Comparison of ENCODE assay signal across 39 cellular contexts in the genomic region with DNA sequence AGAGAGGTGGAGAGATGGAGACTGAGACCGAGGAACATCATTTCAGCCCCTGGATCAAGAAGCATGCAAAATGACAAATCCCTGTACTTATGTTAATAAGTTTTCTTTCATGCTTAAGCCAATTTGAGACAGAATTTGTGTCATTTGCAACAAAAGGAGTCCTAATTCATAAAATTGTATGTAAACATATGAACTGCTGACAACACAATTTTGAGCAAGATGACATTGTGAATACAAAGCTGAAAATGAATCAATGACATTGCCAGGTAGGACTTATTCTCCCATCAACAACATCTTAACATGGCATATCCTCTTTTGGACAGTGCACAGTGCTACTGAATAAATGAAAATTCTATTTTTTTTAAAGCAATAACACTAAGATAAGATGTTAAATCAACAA.
"Had no signal": no experiment of that assay in that cellular context is flagged by ENCODE, and none has a peak within 500 bp of the region (broad histone marks: within the 10 kb centered on the region; RNA-seq: fewer than 3 reads in every experiment).

No MANE protein-coding gene starts in this region.

- H3K4me3 Mint-ChIP-seq: activated B cell treated with CpG ODN at 0.5 μM for 24 hours; activated CD4-positive, alpha-beta memory T cell treated with anti-CD3 and anti-CD28 coated beads, Interleukin-2, amount 10 ng/mL, durations not matched to agents 7 days and 5 days; activated CD4-positive, alpha-beta T cell treated with anti-CD3 and anti-CD28 coated beads for 36 hours; activated CD4-positive, alpha-beta T cell treated with anti-CD3 and anti-CD28 coated beads, Interleukin-2, amount 10 ng/mL, durations not matched to agents 7 days and 5 days; activated CD8-positive, alpha-beta memory T cell treated with anti-CD3 and anti-CD28 coated beads, Interleukin-2, amount 10 ng/mL, durations not matched to agents 7 days and 5 days; activated CD8-positive, alpha-beta T cell treated with anti-CD3 and anti-CD28 coated beads, Interleukin-2, amount 10 ng/mL, durations not matched to agents 7 days and 5 days; activated naive CD4-positive, alpha-beta T cell treated with anti-CD3 and anti-CD28 coated beads for 36 hours; activated naive CD8-positive, alpha-beta T cell treated with anti-CD3 and anti-CD28 coated beads for 36 hours; activated T-cell treated with anti-CD3 and anti-CD28 coated beads, Interleukin-2, amount 50 U/mL, for 24 hours; activated T-cell treated with anti-CD3 and anti-CD28 coated beads, Interleukin-2, amount 50 U/mL, for 72 hours; activated T-helper 1 cell treated with anti-CD3 and anti-CD28 coated beads, Interleukin-12 subunit alpha, Interleukin-12 subunit beta, Interleukin-2, Interleukin-4 antibody, amounts not matched to agents 30 ng/mL and 10 ng/mL and 1 ng/mL, durations not matched to agents 14 hours and 24 hours and 36 hours; activated T-helper 17 cell treated with anti-CD3 and anti-CD28 coated beads, Interleukin-2, amount 50 U/mL, for 72 hours; central memory CD8-positive, alpha-beta T cell; T-helper 1 cell treated with Interleukin-12 subunit alpha and Interleukin-12 subunit beta and Interleukin-4 antibody, amounts not matched to agents 30 μg/mL and 1 μg/mL, for 36 hours; T-helper 2 cell treated with Interferon-gamma antibody and Interleukin-4, amounts not matched to agents 5 μg/mL and 100 μg/mL, for 36 hours had no signal

- ATAC-seq: activated CD4-positive, alpha-beta T cell treated with anti-CD3 and anti-CD28 coated beads for 36 hours; activated CD8-positive, alpha-beta memory T cell treated with anti-CD3 and anti-CD28 coated beads, Interleukin-2, amount 10 ng/mL, durations not matched to agents 7 days and 5 days; activated CD8-positive, alpha-beta T cell treated with anti-CD3 and anti-CD28 coated beads, Interleukin-2, amount 10 ng/mL, durations not matched to agents 7 days and 5 days; activated naive CD4-positive, alpha-beta T cell treated with anti-CD3 and anti-CD28 coated beads, Interleukin-2, amount 50 U/mL, for 72 hours; activated T-cell treated with anti-CD3 and anti-CD28 coated beads, Interleukin-2, amount 50 U/mL, for 72 hours; activated T-helper 17 cell treated with anti-CD3 and anti-CD28 coated beads, Interleukin-2, amount 50 U/mL, for 72 hours; body of pancreas had no signal

- H3K27ac ChIP-seq: adrenal gland, body of pancreas, brain microvascular endothelial cell, breast epithelium, VCaP had no signal

- H3K27me3 ChIP-seq: adrenal gland, body of pancreas, brain microvascular endothelial cell, breast epithelium had no signal

- H3K4me3 ChIP-seq: adrenal gland, body of pancreas, breast epithelium had no signal

- DNase-seq: activated B cell treated with CpG ODN at 0.5 μM for 24 hours; activated CD4-positive, alpha-beta memory T cell treated with anti-CD3 and anti-CD28 coated beads, Interleukin-2, amount 10 ng/mL, durations not matched to agents 7 days and 5 days; activated CD4-positive, alpha-beta T cell treated with anti-CD3 and anti-CD28 coated beads for 36 hours; activated CD4-positive, alpha-beta T cell treated with anti-CD3 and anti-CD28 coated beads for 48 hours; activated CD4-positive, alpha-beta T cell treated with anti-CD3 and anti-CD28 coated beads, Interleukin-2, amount 10 ng/mL, durations not matched to agents 7 days and 5 days; activated CD4-positive, alpha-beta T cell treated with anti-CD3 and anti-CD28 coated beads, Interleukin-2, amount 50 U/mL, for 4 hours; activated CD4-positive, CD25-positive, alpha-beta regulatory T cell treated with anti-CD3 and anti-CD28 coated beads, Interleukin-2, amount 50 U/mL, for 72 hours; activated CD8-positive, alpha-beta memory T cell treated with anti-CD3 and anti-CD28 coated beads for 24 hours; activated CD8-positive, alpha-beta memory T cell treated with anti-CD3 and anti-CD28 coated beads, Interleukin-2, amount 10 ng/mL, durations not matched to agents 7 days and 5 days; activated CD8-positive, alpha-beta memory T cell treated with anti-CD3 and anti-CD28 coated beads, Interleukin-2, amount 50 U/mL, for 48 hours; activated CD8-positive, alpha-beta T cell treated with anti-CD3 and anti-CD28 coated beads, Interleukin-2, amount 10 ng/mL, durations not matched to agents 7 days and 5 days; activated effector memory CD4-positive, alpha-beta T cell treated with anti-CD3 and anti-CD28 coated beads, Interleukin-2, amount 50 U/mL, for 16 hours; activated gamma-delta T cell treated with Interleukin-2 at 50 U/mL for 16 hours; activated naive CD4-positive, alpha-beta T cell; activated naive CD4-positive, alpha-beta T cell treated with anti-CD3 and anti-CD28 coated beads for 36 hours; activated naive CD4-positive, alpha-beta T cell treated with anti-CD3 and anti-CD28 coated beads, Interleukin-2, amount 50 U/mL, for 16 hours; activated naive CD8-positive, alpha-beta T cell treated with anti-CD3 and anti-CD28 coated beads for 36 hours; activated T-cell treated with anti-CD3 and anti-CD28 coated beads, Interleukin-2, amount 50 U/mL, for 24 hours; activated T-cell treated with anti-CD3 and anti-CD28 coated beads, Interleukin-2, amount 50 U/mL, for 72 hours; adrenal gland; amniotic stem cell; aorta; body of pancreas; brain microvascular endothelial cell; caudate nucleus; cerebellar nuclear complex; T-helper 1 cell; T-helper 2 cell; T-helper 9 cell had no signal

- H3K36me3 Mint-ChIP-seq: activated CD8-positive, alpha-beta memory T cell treated with anti-CD3 and anti-CD28 coated beads, Interleukin-2, amount 10 ng/mL, durations not matched to agents 7 days and 5 days; activated naive CD4-positive, alpha-beta T cell treated with anti-CD3 and anti-CD28 coated beads, Interleukin-2, amount 50 U/mL, for 72 hours; activated naive CD8-positive, alpha-beta T cell treated with anti-CD3 and anti-CD28 coated beads for 36 hours had no signal

- H3K9me3 ChIP-seq: adrenal gland, body of pancreas had no signal

- H3K27me3 Mint-ChIP-seq: activated B cell treated with CpG ODN at 0.5 μM for 24 hours; activated CD4-positive, alpha-beta memory T cell treated with anti-CD3 and anti-CD28 coated beads, Interleukin-2, amount 10 ng/mL, durations not matched to agents 7 days and 5 days; activated CD4-positive, alpha-beta T cell treated with anti-CD3 and anti-CD28 coated beads, Interleukin-2, amount 10 ng/mL, durations not matched to agents 7 days and 5 days; activated CD8-positive, alpha-beta memory T cell treated with anti-CD3 and anti-CD28 coated beads, Interleukin-2, amount 10 ng/mL, durations not matched to agents 7 days and 5 days; activated T-cell treated with anti-CD3 and anti-CD28 coated beads, Interleukin-2, amount 50 U/mL, for 24 hours had no signal

- H3K9me3 Mint-ChIP-seq: activated CD4-positive, alpha-beta memory T cell treated with anti-CD3 and anti-CD28 coated beads, Interleukin-2, amount 10 ng/mL, durations not matched to agents 7 days and 5 days; activated T-helper 1 cell treated with anti-CD3 and anti-CD28 coated beads, Interleukin-12 subunit alpha, Interleukin-12 subunit beta, Interleukin-2, Interleukin-4 antibody, amounts not matched to agents 30 ng/mL and 10 ng/mL and 1 ng/mL, durations not matched to agents 14 hours and 24 hours and 36 hours; central memory CD8-positive, alpha-beta T cell had no signal

- H3K36me3 ChIP-seq: adrenal gland, brain microvascular endothelial cell, breast epithelium had no signal

- H3K27ac Mint-ChIP-seq: activated B cell treated with CpG ODN at 0.5 μM for 24 hours; activated CD4-positive, alpha-beta memory T cell treated with anti-CD3 and anti-CD28 coated beads, Interleukin-2, amount 10 ng/mL, durations not matched to agents 7 days and 5 days; activated CD4-positive, alpha-beta T cell treated with anti-CD3 and anti-CD28 coated beads for 36 hours; activated CD4-positive, alpha-beta T cell treated with anti-CD3 and anti-CD28 coated beads, Interleukin-2, amount 10 ng/mL, durations not matched to agents 7 days and 5 days; activated CD8-positive, alpha-beta memory T cell treated with anti-CD3 and anti-CD28 coated beads, Interleukin-2, amount 10 ng/mL, durations not matched to agents 7 days and 5 days; activated CD8-positive, alpha-beta T cell treated with anti-CD3 and anti-CD28 coated beads, Interleukin-2, amount 10 ng/mL, durations not matched to agents 7 days and 5 days; activated naive CD4-positive, alpha-beta T cell treated with anti-CD3 and anti-CD28 coated beads for 36 hours; activated naive CD4-positive, alpha-beta T cell treated with anti-CD3 and anti-CD28 coated beads, Interleukin-2, amount 50 U/mL, for 72 hours; activated naive CD8-positive, alpha-beta T cell treated with anti-CD3 and anti-CD28 coated beads for 36 hours; activated T-cell treated with anti-CD3 and anti-CD28 coated beads, Interleukin-2, amount 50 U/mL, for 24 hours; activated T-cell treated with anti-CD3 and anti-CD28 coated beads, Interleukin-2, amount 50 U/mL, for 72 hours; activated T-helper 1 cell treated with anti-CD3 and anti-CD28 coated beads, Interleukin-12 subunit alpha, Interleukin-12 subunit beta, Interleukin-2, Interleukin-4 antibody, amounts not matched to agents 30 ng/mL and 10 ng/mL and 1 ng/mL, durations not matched to agents 14 hours and 24 hours and 36 hours; activated T-helper 17 cell treated with anti-CD3 and anti-CD28 coated beads, Interleukin-2, amount 50 U/mL, for 72 hours; T-helper 1 cell treated with Interleukin-12 subunit alpha and Interleukin-12 subunit beta and Interleukin-4 antibody, amounts not matched to agents 30 μg/mL and 1 μg/mL, for 36 hours; T-helper 2 cell treated with Interferon-gamma antibody and Interleukin-4, amounts not matched to agents 5 μg/mL and 100 μg/mL, for 36 hours had no signal

- H3K4me1 ChIP-seq: body of pancreas, breast epithelium had no signal

- H3K4me1 Mint-ChIP-seq: activated B cell treated with CpG ODN at 0.5 μM for 24 hours; activated CD4-positive, alpha-beta memory T cell treated with anti-CD3 and anti-CD28 coated beads, Interleukin-2, amount 10 ng/mL, durations not matched to agents 7 days and 5 days; activated CD4-positive, alpha-beta T cell treated with anti-CD3 and anti-CD28 coated beads for 36 hours; activated CD4-positive, alpha-beta T cell treated with anti-CD3 and anti-CD28 coated beads, Interleukin-2, amount 10 ng/mL, durations not matched to agents 7 days and 5 days; activated CD8-positive, alpha-beta memory T cell treated with anti-CD3 and anti-CD28 coated beads, Interleukin-2, amount 10 ng/mL, durations not matched to agents 7 days and 5 days; activated naive CD8-positive, alpha-beta T cell treated with anti-CD3 and anti-CD28 coated beads for 36 hours; activated T-helper 17 cell treated with anti-CD3 and anti-CD28 coated beads, Interleukin-2, amount 50 U/mL, for 72 hours; central memory CD8-positive, alpha-beta T cell had no signal

- FAIRE-seq: astrocyte, TTC549 had no signal
